ENCODE assay signal across 1 cellular context in the genomic region with DNA sequence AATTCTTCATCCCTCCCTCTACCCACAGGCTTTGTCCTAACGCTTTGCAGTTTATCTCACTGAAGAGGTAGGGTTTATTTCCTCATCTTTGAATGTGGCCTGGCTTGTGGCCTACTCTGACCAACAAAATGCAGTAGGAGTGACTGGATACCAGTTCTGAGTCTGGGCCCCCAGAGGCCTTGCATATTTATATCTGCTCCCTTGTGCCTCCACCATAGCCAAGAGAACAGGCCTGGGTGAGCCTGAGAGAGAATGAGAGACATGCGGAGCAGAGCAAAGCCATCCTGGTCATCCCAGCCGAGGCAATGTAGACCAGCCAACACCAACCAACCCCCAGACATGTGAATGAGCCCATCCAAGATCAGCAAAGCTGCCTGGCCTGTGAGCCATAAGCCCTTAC.
TF ChIP-seq lines count a peak whose summit lies in the region.

No MANE protein-coding gene starts in this region.

TF ChIP-seq in K562, 482 proteins besides CTCF, POLR2A, EP300 and RAD21:
- TF ChIP-seq FOXK1 (CRISPR knock-in tag; IDR thresholded peaks at IDR 0.05; ENCODE audit: borderline replicate concordance) (no peak), ZNF766 (CRISPR knock-in tag; conservative IDR thresholded peaks at IDR 0.05) (peak; percentile 62; the same call in 1 of the 2 replicates)
- TF ChIP-seq, protein P1, sequence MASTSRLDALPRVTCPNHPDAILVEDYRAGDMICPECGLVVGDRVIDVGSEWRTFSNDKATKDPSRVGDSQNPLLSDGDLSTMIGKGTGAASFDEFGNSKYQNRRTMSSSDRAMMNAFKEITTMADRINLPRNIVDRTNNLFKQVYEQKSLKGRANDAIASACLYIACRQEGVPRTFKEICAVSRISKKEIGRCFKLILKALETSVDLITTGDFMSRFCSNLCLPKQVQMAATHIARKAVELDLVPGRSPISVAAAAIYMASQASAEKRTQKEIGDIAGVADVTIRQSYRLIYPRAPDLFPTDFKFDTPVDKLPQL (IDR thresholded peaks at IDR 0.05; ENCODE audit: extremely low read depth, insufficient read length) = no peak
TF ChIP-seq in K562: peak in this region for 1.
